21 cellular contexts compared by ENCODE assay signal in genomic region chr5:73378070-73378469, GRCh38.
DNase-seq lines count a peak whose midpoint lies in the region; ATAC-seq and TF ChIP-seq lines count a peak whose summit lies in the region.
"Had no signal": no experiment of that assay in that cellular context is flagged by ENCODE, and none has a peak within 500 bp of the region (broad histone marks: within the 10 kb centered on the region; RNA-seq: fewer than 3 reads in every experiment).

No MANE protein-coding gene starts in this region.

- H3K14ac ChIP-seq in mesenchymal stem cell (ENCODE audit: low read length in 2 of 2): no peak overlapping the region

- ATAC-seq in Panc1: no peak
- ATAC-seq: activated CD4-positive, CD25-positive, alpha-beta regulatory T cell treated with anti-CD3 and anti-CD28 coated beads, Interleukin-2, amount 50 U/mL, for 24 hours; activated T-helper 17 cell treated with anti-CD3 and anti-CD28 coated beads, Interleukin-2, amount 50 U/mL, for 72 hours; left cardiac atrium; right cardiac atrium; stimulated activated naive CD8-positive, alpha-beta T cell treated with anti-CD3 and anti-CD28 coated beads, Interleukin-15, Interleukin-2, amounts not matched to agents 100 U/mL and 50 U/mL, for 24 hours had no signal

- H3K27me3 ChIP-seq in ACC112 (ENCODE audit: insufficient read depth, low read length) (peaks cover 7% of the 10 kb centered on the region; the same call in 1 of the 2 replicates), Panc1 (ENCODE audit: control insufficient read depth, insufficient read depth, low read length) (no peaks in the 10 kb centered on the region), mesenchymal stem cell (ENCODE audit: control insufficient read depth in 1 of 2, insufficient read depth in 1 of 2, low read length in 2 of 2) (peaks cover 0 to 41% of the 10 kb centered on the region in 2 experiments), suprapubic skin (peaks cover 51% of the 10 kb centered on the region)
- H3K27me3 ChIP-seq: brain microvascular endothelial cell, SJSA1 had no signal

- no peak overlapping the region for H3K4me2 ChIP-seq in mesenchymal stem cell (ENCODE audit: low read length, poor library complexity, severe bottlenecking)

- in situ Hi-C loops in Panc1 (cut with HindIII; ENCODE audit: low pct_unique_long_range_greater_than_20kb, low sequenced_read_pairs): no loop called here

- H3K23ac ChIP-seq in mesenchymal stem cell (ENCODE audit: low read length in 2 of 2): no peak overlapping the region

- H3K4ac ChIP-seq in mesenchymal stem cell (ENCODE audit: low read depth in 1 of 2, low read length in 2 of 2): peak overlapping the region in 1 of 2 experiments; percentile 13

- H3K4me1 ChIP-seq in ACC112 (ENCODE audit: control insufficient read depth, insufficient read depth, low read length, unreplicated experiment): peaks cover 38% of the 10 kb centered on the region
- peaks cover 43% of the 10 kb centered on the region for H3K4me1 ChIP-seq in HEK293 (ENCODE audit: control insufficient read depth, insufficient read depth, low read length)
- H3K4me1 ChIP-seq in Panc1 (ENCODE audit: control insufficient read depth, insufficient read depth, low read length): peaks cover 28% of the 10 kb centered on the region
- peaks cover 10% of the 10 kb centered on the region for H3K4me1 ChIP-seq in mesenchymal stem cell (ENCODE audit: control insufficient read depth, insufficient read depth, low read depth, low read length)
- peaks cover 14% of the 10 kb centered on the region for H3K4me1 ChIP-seq in suprapubic skin

- TF ChIP-seq CTCF in HEK293 (tag by site-specific recombination; IDR thresholded peaks at IDR 0.05) (no peak), Panc1 (IDR thresholded peaks at IDR 0.05) (no peak), suprapubic skin (IDR thresholded peaks at IDR 0.05) (no peak)

- peak overlapping the region; percentile 11 for H2AFZ ChIP-seq in ACC112 (ENCODE audit: low read length, unreplicated experiment)
- peak overlapping the region; percentile 46 for H2AFZ ChIP-seq in mesenchymal stem cell (ENCODE audit: low read depth, low read length)

- peak overlapping the region; percentile 30 for H4K91ac ChIP-seq in mesenchymal stem cell (ENCODE audit: low read length)

- H2BK5ac ChIP-seq in mesenchymal stem cell (ENCODE audit: low read depth, low read length, poor library complexity, severe bottlenecking): no peak overlapping the region

- peak overlapping the region; percentile 57 to 89 for H3K18ac ChIP-seq in mesenchymal stem cell (ENCODE audit: low read depth in 1 of 2, low read length in 2 of 2)

- no peak overlapping the region for H2BK15ac ChIP-seq in mesenchymal stem cell (ENCODE audit: low read depth, poor library complexity, severe bottlenecking)

- H2AK5ac ChIP-seq in mesenchymal stem cell (ENCODE audit: low read length, severe bottlenecking): no peak overlapping the region

- H3K79me2 ChIP-seq in ACC112 (ENCODE audit: control insufficient read depth, insufficient read depth, low read length, unreplicated experiment): no peaks in the 10 kb centered on the region

- peak overlapping the region; percentile 60 for H4K8ac ChIP-seq in mesenchymal stem cell (ENCODE audit: low read length)

- H3K79me1 ChIP-seq in mesenchymal stem cell (replicated peaks; ENCODE audit: low read length, poor library complexity, severe bottlenecking): no peaks in the 10 kb centered on the region

- H3K9me3 ChIP-seq in HEK293 (ENCODE audit: control insufficient read depth, insufficient read depth, low read depth, low read length): no peaks in the 10 kb centered on the region
- H3K9me3 ChIP-seq in Panc1 (ENCODE audit: control insufficient read depth, insufficient read depth, low read depth, low read length): no peaks in the 10 kb centered on the region
- H3K9me3 ChIP-seq in mesenchymal stem cell (ENCODE audit: control insufficient read depth, low read length): peaks cover 7% of the 10 kb centered on the region
- H3K9me3 ChIP-seq in suprapubic skin: no peaks in the 10 kb centered on the region
- H3K9me3 ChIP-seq: upper lobe of left lung had no signal

- CTCF ChIA-PET in HEK293 (lab: Yijun Ruan, JAX): interaction anchor here (0.7 to 1.5 kb wide), 3 partner anchors 10 to 162 kb away, joined by 4 to 6 read pairs (median 4); no protein-coding TSS in a partner anchor
- CTCF ChIA-PET in Panc1 (lab: Charles Lee): interaction anchor here (0.8 kb wide), 1 partner anchor 162 kb away, joined by 4 read pairs; no protein-coding TSS in a partner anchor

- intact Hi-C loops in Panc1 (cut with micrococcal nuclease; ENCODE audit: unreplicated experiment): loop anchor here (10.0 kb wide), 1 partner anchor 57 kb away; no protein-coding TSS in a partner anchor

- H2BK120ac ChIP-seq in mesenchymal stem cell (ENCODE audit: low read depth, low read length): no peak overlapping the region

- no TSS peak for BruUV-seq in Panc1 (replicated peaks; lab: Mats Ljungman, UMichigan)

- H3K9ac ChIP-seq in mesenchymal stem cell (ENCODE audit: low read length): no peak overlapping the region

- H3K36me3 ChIP-seq in ACC112 (ENCODE audit: insufficient read depth, low read length) (no peaks in the 10 kb centered on the region), HEK293 (ENCODE audit: control insufficient read depth in 2 of 2, insufficient read depth in 1 of 2, low read length in 2 of 2) (no peaks in the 10 kb centered on the region), Panc1 (ENCODE audit: control insufficient read depth, insufficient read depth, low read length) (no peaks in the 10 kb centered on the region), mesenchymal stem cell (ENCODE audit: control insufficient read depth in 1 of 2, insufficient read depth in 2 of 2, low read depth in 1 of 2, low read length in 2 of 2) (peaks cover 0 to 7% of the 10 kb centered on the region in 2 experiments), suprapubic skin (no peaks in the 10 kb centered on the region)
- H3K36me3 ChIP-seq: brain microvascular endothelial cell, SJSA1, upper lobe of left lung had no signal

- POLR2A ChIA-PET in HEK293 (lab: Yijun Ruan, JAX) (interaction anchor here (0.6 to 1.0 kb wide), 3 partner anchors 9 to 70 kb away, joined by 3 read pairs; partner anchors contain the start of gene FOXD1), Panc1 (lab: Charles Lee) (no interaction called here)

- H3K27ac ChIP-seq in ACC112 (ENCODE audit: low read depth, low read length) (no peak overlapping the region), HEK293 (ENCODE audit: extremely low read depth, low read depth, low read length) (peak overlapping the region; percentile 83), Panc1 (ENCODE audit: low read length) (peak overlapping the region; percentile 3; the same call in 1 of the 2 replicates), mesenchymal stem cell (ENCODE audit: low read length, poor library complexity, severe bottlenecking) (no peak overlapping the region), suprapubic skin (no peak overlapping the region)
- H3K27ac ChIP-seq: brain microvascular endothelial cell, epithelial cell of prostate, SJSA1, upper lobe of left lung had no signal

- no peak for TF ChIP-seq EP300 in suprapubic skin (IDR thresholded peaks at IDR 0.05)

- H3K4me3 ChIP-seq in ACC112 (ENCODE audit: low read depth, low read length): no peak overlapping the region
- no peak overlapping the region for H3K4me3 ChIP-seq in HEK293 (ENCODE audit: low read depth, low read length)
- no peak overlapping the region for H3K4me3 ChIP-seq in Panc1 (ENCODE audit: low read depth in 2 of 2, low read length in 2 of 2)
- H3K4me3 ChIP-seq in mesenchymal stem cell (ENCODE audit: insufficient read depth in 1 of 2, low read depth in 1 of 2, low read length in 2 of 2): no peak overlapping the region
- no peak overlapping the region for H3K4me3 ChIP-seq in suprapubic skin
- H3K4me3 ChIP-seq: SJSA1, upper lobe of left lung had no signal

- TF ChIP-seq POLR2A in suprapubic skin (IDR thresholded peaks at IDR 0.05): no peak

- WGBS in mesenchymal stem cell: 57% methylated on average over 5 of the region's 5 CpGs
- 57% methylated on average over 5 of the region's 5 CpGs for WGBS in suprapubic skin

- DNase-seq in Panc1 (ENCODE audit: low read depth, low spot score): no peak
- peak; percentile 83 for DNase-seq in mesenchymal stem cell
- DNase-seq in stimulated activated CD4-positive, alpha-beta T cell treated with anti-CD3 and anti-CD28 coated beads, Interleukin-4, amount 100 ng/mL, for 24 hours: no peak
- no peak for DNase-seq in NOMO-1 treated with dmso at 0.1 percent for 144 hours (lab: John Stamatoyannopoulos, UW; ENCODE audit: unreplicated experiment)
- DNase-seq in suprapubic skin (ENCODE audit: low spot score in 2 of 2): no peak
- no peak for DNase-seq in DMS53 treated with DMSO at 0.1 percent for 48 hours (lab: John Stamatoyannopoulos, UW; ENCODE audit: unreplicated experiment)
- DNase-seq: activated naive CD8-positive, alpha-beta T cell treated with anti-CD3 and anti-CD28 coated beads, Interleukin-2, amount 10 ng/mL, durations not matched to agents 7 days and 5 days; AML-193; brain microvascular endothelial cell; left cardiac atrium; NCI-H1436; nucleus accumbens; right cardiac atrium; stimulated activated naive CD8-positive, alpha-beta T cell treated with anti-CD3 and anti-CD28 coated beads, Interleukin-15, Interleukin-2, amounts not matched to agents 100 U/mL and 50 U/mL, for 24 hours; upper lobe of left lung had no signal

- peak overlapping the region; percentile 7 to 29 for H2BK12ac ChIP-seq in mesenchymal stem cell (ENCODE audit: low read length in 2 of 2)

TF ChIP-seq in HEK293, 187 proteins besides CTCF, POLR2A, EP300 and RAD21 (continues in another document):
- TF ChIP-seq GLI4 (tag by site-specific recombination; IDR thresholded peaks at IDR 0.05): no peak
- no peak for TF ChIP-seq ZNF214 (tag by site-specific recombination; IDR thresholded peaks at IDR 0.05; ENCODE audit: borderline replicate concordance)
- TF ChIP-seq BCL11B (tag by site-specific recombination; IDR thresholded peaks at IDR 0.05; ENCODE audit: low read depth): no peak
- TF ChIP-seq GFI1B (tag by site-specific recombination; IDR thresholded peaks at IDR 0.05): 0 out of 2 replicates have a peak, but pooled peaks have one; percentile 58
- peak; percentile 55; the same call in 1 of the 2 replicates for TF ChIP-seq ZNF843 (tag by site-specific recombination; IDR thresholded peaks at IDR 0.05)
- TF ChIP-seq, protein P1, sequence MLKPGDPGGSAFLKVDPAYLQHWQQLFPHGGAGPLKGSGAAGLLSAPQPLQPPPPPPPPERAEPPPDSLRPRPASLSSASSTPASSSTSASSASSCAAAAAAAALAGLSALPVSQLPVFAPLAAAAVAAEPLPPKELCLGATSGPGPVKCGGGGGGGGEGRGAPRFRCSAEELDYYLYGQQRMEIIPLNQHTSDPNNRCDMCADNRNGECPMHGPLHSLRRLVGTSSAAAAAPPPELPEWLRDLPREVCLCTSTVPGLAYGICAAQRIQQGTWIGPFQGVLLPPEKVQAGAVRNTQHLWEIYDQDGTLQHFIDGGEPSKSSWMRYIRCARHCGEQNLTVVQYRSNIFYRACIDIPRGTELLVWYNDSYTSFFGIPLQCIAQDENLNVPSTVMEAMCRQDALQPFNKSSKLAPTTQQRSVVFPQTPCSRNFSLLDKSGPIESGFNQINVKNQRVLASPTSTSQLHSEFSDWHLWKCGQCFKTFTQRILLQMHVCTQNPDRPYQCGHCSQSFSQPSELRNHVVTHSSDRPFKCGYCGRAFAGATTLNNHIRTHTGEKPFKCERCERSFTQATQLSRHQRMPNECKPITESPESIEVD (tag by site-specific recombination; IDR thresholded peaks at IDR 0.05): peak; percentile 82

Comparison
In these comparisons a context has a peak if more than half of its experiments do, and no peak if none do; other contexts are left out.
1. H3K27ac ChIP-seq: peak in HEK293 (single experiment) and Panc1 (single experiment); none in ACC112 (single experiment), mesenchymal stem cell (single experiment) and suprapubic skin (single experiment).